In the genomic region with DNA sequence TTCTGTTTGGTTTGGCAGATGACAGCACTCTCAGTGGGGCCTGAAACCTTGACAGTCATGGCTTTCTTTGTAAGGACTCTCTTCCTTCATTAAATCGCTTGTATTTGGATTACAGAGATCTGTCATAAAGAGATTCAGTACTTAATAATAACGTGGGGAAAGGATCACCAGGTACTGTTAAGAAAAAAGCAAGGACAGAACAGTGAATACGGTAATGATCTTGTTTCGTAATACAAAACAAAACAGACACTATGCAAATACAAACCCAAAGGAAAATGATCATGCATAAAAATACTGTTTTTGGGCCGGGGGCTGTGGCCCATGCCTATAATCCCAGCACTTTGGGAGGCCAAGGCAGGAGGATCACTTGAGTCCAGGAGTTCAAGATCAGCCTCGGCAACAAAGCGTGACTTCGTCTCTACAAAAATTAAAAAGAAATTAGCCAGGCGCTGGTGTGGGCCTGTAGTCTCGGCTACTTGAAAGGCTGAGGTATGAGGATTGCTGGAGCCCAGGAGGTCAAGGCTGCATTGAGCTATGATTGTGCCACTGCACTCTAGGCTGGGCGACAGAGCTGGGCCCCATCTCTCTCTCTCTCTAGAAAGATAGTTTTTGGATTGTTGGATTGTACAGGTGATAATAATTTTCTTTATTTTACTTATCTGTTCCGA, we compare ENCODE assay signal across 8 cellular contexts.
DNase-seq lines count a peak whose midpoint lies in the region; ATAC-seq and TF ChIP-seq lines count a peak whose summit lies in the region.

No MANE protein-coding gene starts in this region.

- H3K36me3 ChIP-seq in transverse colon: no peaks in the 10 kb centered on the region

- H3K4me1 Mint-ChIP-seq in activated naive CD4-positive, alpha-beta T cell treated with anti-CD3 and anti-CD28 coated beads, Interleukin-2, amount 10 ng/mL, durations not matched to agents 7 days and 5 days: peaks cover 19% of the 10 kb centered on the region
- peaks cover 15% of the 10 kb centered on the region for H3K4me1 Mint-ChIP-seq in activated T-helper 1 cell treated with anti-CD3 and anti-CD28 coated beads, Interleukin-12 subunit alpha, Interleukin-12 subunit beta, Interleukin-2, Interleukin-4 antibody, amounts not matched to agents 30 ng/mL and 10 ng/mL and 1 ng/mL, durations not matched to agents 14 hours and 24 hours and 36 hours (ENCODE audit: low read depth)

- WGBS in transverse colon (ENCODE audit: low coverage in 1 of 2), 2 donors: 61 to 74% methylated on average over 10 to 12 of the region's 12 CpGs

- no peak for TF ChIP-seq EP300 in transverse colon (IDR thresholded peaks at IDR 0.05; ENCODE audit: low read depth)

- H3K27ac ChIP-seq in transverse colon: peak overlapping the region in 3 of 4 donors; percentile 68 to 86 (median 72)

- no peaks in the 10 kb centered on the region for H3K9me3 ChIP-seq in iPS-18c (ENCODE audit: control insufficient read depth, insufficient read depth, low read length)
- H3K9me3 ChIP-seq in transverse colon: no peaks in the 10 kb centered on the region

- no peaks in the 10 kb centered on the region for H3K36me3 Mint-ChIP-seq in activated naive CD4-positive, alpha-beta T cell treated with anti-CD3 and anti-CD28 coated beads, Interleukin-2, amount 10 ng/mL, durations not matched to agents 7 days and 5 days
- H3K36me3 Mint-ChIP-seq in activated naive CD4-positive, alpha-beta T cell treated with anti-CD3 and anti-CD28 coated beads, Interleukin-2, amount 50 U/mL, for 72 hours: no peaks in the 10 kb centered on the region
- no peaks in the 10 kb centered on the region for H3K36me3 Mint-ChIP-seq in activated T-helper 1 cell treated with anti-CD3 and anti-CD28 coated beads, Interleukin-12 subunit alpha, Interleukin-12 subunit beta, Interleukin-2, Interleukin-4 antibody, amounts not matched to agents 30 ng/mL and 10 ng/mL and 1 ng/mL, durations not matched to agents 14 hours and 24 hours and 36 hours (ENCODE audit: low read depth)

- H3K27ac Mint-ChIP-seq in activated naive CD4-positive, alpha-beta T cell treated with anti-CD3 and anti-CD28 coated beads, Interleukin-2, amount 10 ng/mL, durations not matched to agents 7 days and 5 days: peak overlapping the region; percentile 75
- peak overlapping the region in 1 of 2 donors; percentile 36 for H3K27ac Mint-ChIP-seq in activated naive CD4-positive, alpha-beta T cell treated with anti-CD3 and anti-CD28 coated beads, Interleukin-2, amount 50 U/mL, for 72 hours
- no peak overlapping the region for H3K27ac Mint-ChIP-seq in activated T-helper 1 cell treated with anti-CD3 and anti-CD28 coated beads, Interleukin-12 subunit alpha, Interleukin-12 subunit beta, Interleukin-2, Interleukin-4 antibody, amounts not matched to agents 30 ng/mL and 10 ng/mL and 1 ng/mL, durations not matched to agents 14 hours and 24 hours and 36 hours

- H3K4me1 ChIP-seq in transverse colon: peaks cover 5 to 15% (median 9%) of the 10 kb centered on the region in 4 donors

- in situ Hi-C loops in transverse colon (cut with MboI; ENCODE audit: low pct_ligation_motif_present in 1 of 4, low pct_unique_long_range_greater_than_20kb in 1 of 4, low sequenced_read_pairs in 3 of 4): no loop called here

- no peaks in the 10 kb centered on the region for H3K9me3 Mint-ChIP-seq in activated naive CD4-positive, alpha-beta T cell treated with anti-CD3 and anti-CD28 coated beads, Interleukin-2, amount 10 ng/mL, durations not matched to agents 7 days and 5 days
- H3K9me3 Mint-ChIP-seq in activated naive CD4-positive, alpha-beta T cell treated with anti-CD3 and anti-CD28 coated beads, Interleukin-2, amount 50 U/mL, for 72 hours: no peaks in the 10 kb centered on the region
- no peaks in the 10 kb centered on the region for H3K9me3 Mint-ChIP-seq in activated T-helper 1 cell treated with anti-CD3 and anti-CD28 coated beads, Interleukin-12 subunit alpha, Interleukin-12 subunit beta, Interleukin-2, Interleukin-4 antibody, amounts not matched to agents 30 ng/mL and 10 ng/mL and 1 ng/mL, durations not matched to agents 14 hours and 24 hours and 36 hours

- H3K27me3 ChIP-seq in transverse colon: no peaks in the 10 kb centered on the region

- H3K4me3 Mint-ChIP-seq in activated naive CD4-positive, alpha-beta T cell treated with anti-CD3 and anti-CD28 coated beads, Interleukin-2, amount 10 ng/mL, durations not matched to agents 7 days and 5 days: peak overlapping the region; percentile 72
- H3K4me3 Mint-ChIP-seq in activated T-helper 1 cell treated with anti-CD3 and anti-CD28 coated beads, Interleukin-12 subunit alpha, Interleukin-12 subunit beta, Interleukin-2, Interleukin-4 antibody, amounts not matched to agents 30 ng/mL and 10 ng/mL and 1 ng/mL, durations not matched to agents 14 hours and 24 hours and 36 hours: peak overlapping the region; percentile 77

- no peak for TF ChIP-seq POLR2A in transverse colon (IDR thresholded peaks at IDR 0.05)

- intact Hi-C loops in activated T-helper 1 cell treated with anti-CD3 and anti-CD28 coated beads, Interleukin-12 subunit alpha, Interleukin-12 subunit beta, Interleukin-2, Interleukin-4 antibody, amounts not matched to agents 30 ng/mL and 10 ng/mL and 1 ng/mL, durations not matched to agents 14 hours and 24 hours and 36 hours (cut with micrococcal nuclease): loop anchor here (2.0 to 5.0 kb wide), 2 partner anchors 74 to 219 kb away; partner anchors contain the start of gene ING2
- intact Hi-C loops in transverse colon (cut with DNase I; ENCODE audit: low total_unique reads): no loop called here

- no peak for ATAC-seq in activated naive CD4-positive, alpha-beta T cell treated with anti-CD3 and anti-CD28 coated beads, Interleukin-2, amount 50 U/mL, for 72 hours

- peaks cover 54% of the 10 kb centered on the region for H3K27me3 Mint-ChIP-seq in activated naive CD4-positive, alpha-beta T cell treated with anti-CD3 and anti-CD28 coated beads, Interleukin-2, amount 10 ng/mL, durations not matched to agents 7 days and 5 days
- H3K27me3 Mint-ChIP-seq in activated T-helper 1 cell treated with anti-CD3 and anti-CD28 coated beads, Interleukin-12 subunit alpha, Interleukin-12 subunit beta, Interleukin-2, Interleukin-4 antibody, amounts not matched to agents 30 ng/mL and 10 ng/mL and 1 ng/mL, durations not matched to agents 14 hours and 24 hours and 36 hours (ENCODE audit: insufficient read depth): peaks cover 34% of the 10 kb centered on the region

- no peak for DNase-seq in activated naive CD4-positive, alpha-beta T cell treated with anti-CD3 and anti-CD28 coated beads, Interleukin-2, amount 10 ng/mL, durations not matched to agents 7 days and 5 days
- no peak for DNase-seq in activated naive CD4-positive, alpha-beta T cell treated with anti-CD3 and anti-CD28 coated beads, Interleukin-2, amount 50 U/mL, for 72 hours (ENCODE audit: low spot score in 2 of 2)
- no peak for DNase-seq in activated T-helper 1 cell treated with anti-CD3 and anti-CD28 coated beads, Interleukin-12 subunit alpha, Interleukin-12 subunit beta, Interleukin-2, Interleukin-4 antibody, amounts not matched to agents 30 ng/mL and 10 ng/mL and 1 ng/mL, durations not matched to agents 14 hours and 24 hours and 36 hours (ENCODE audit: low spot score)
- DNase-seq in transverse colon: no peak
- DNase-seq in UCSD-AML1 (lab: John Stamatoyannopoulos, UW; ENCODE audit: unreplicated experiment): no peak
- no peak for DNase-seq in occipital lobe (lab: John Stamatoyannopoulos, UW)
- DNase-seq in DMS153 treated with DMSO at 0.1 percent for 48 hours (lab: John Stamatoyannopoulos, UW; ENCODE audit: unreplicated experiment): no peak

- no peak for TF ChIP-seq CTCF in transverse colon (IDR thresholded peaks at IDR 0.05)

- H3K4me3 ChIP-seq in iPS-18c (ENCODE audit: insufficient read depth, low read depth, low read length) (peak overlapping the region; percentile 40), transverse colon (no peak overlapping the region)

- CTCF ChIA-PET in activated naive CD4-positive, alpha-beta T cell treated with anti-CD3 and anti-CD28 coated beads, Interleukin-2, amount 10 ng/mL, durations not matched to agents 7 days and 5 days (lab: Charles Lee): no interaction called here
